9 cellular contexts compared by ENCODE assay signal in genomic region chr16:11977206-11978041, GRCh38. TPM values are rescaled to one million over a fixed set of nuclear protein-coding genes. Genes with fewer than 3 reads are reported as not detected.
DNase-seq lines count a peak whose midpoint lies in the region; ATAC-seq, FAIRE-seq and TF ChIP-seq lines count a peak whose summit lies in the region.
"Had no signal": no experiment of that assay in that cellular context is flagged by ENCODE, and none has a peak within 500 bp of the region (broad histone marks: within the 10 kb centered on the region; RNA-seq: fewer than 3 reads in every experiment).

No MANE protein-coding gene starts in this region.

- H3K4me3 ChIP-seq in MG63 (peak overlapping the region; percentile 98), bronchial epithelial cell (ENCODE audit: low read depth, low read length) (peak overlapping the region; percentile 57), suprapubic skin (peak overlapping the region; percentile 94)

- H3K27me3 ChIP-seq in MG63 (no peaks in the 10 kb centered on the region), bronchial epithelial cell (ENCODE audit: control insufficient read depth, insufficient read depth, low read length) (no peaks in the 10 kb centered on the region), layer of hippocampus (ENCODE audit: control insufficient read depth, insufficient read depth, low read length) (no peaks in the 10 kb centered on the region), suprapubic skin (no peaks in the 10 kb centered on the region)

- H3K36me3 ChIP-seq in MG63 (peaks cover 5% of the 10 kb centered on the region), bronchial epithelial cell (ENCODE audit: control insufficient read depth, insufficient read depth, low read length) (no peaks in the 10 kb centered on the region), suprapubic skin (no peaks in the 10 kb centered on the region)

- peak overlapping the region; percentile 79 for H3K27ac ChIP-seq in layer of hippocampus (ENCODE audit: low read depth, low read length)
- H3K27ac ChIP-seq in suprapubic skin = peak overlapping the region; percentile 88

- no peak for TF ChIP-seq EP300 in suprapubic skin (IDR thresholded peaks at IDR 0.05)

- in situ Hi-C loops in Caki2 (cut with HindIII; ENCODE audit: low pct_unique_long_range_greater_than_20kb, low sequenced_read_pairs) = no loop called here

- DNase-seq in Caki2 (ENCODE audit: low read depth) (peak; percentile 80), MG63 (peak; percentile 72), bronchial epithelial cell (ENCODE audit: low read depth) (peak; percentile 70), suprapubic skin (ENCODE audit: low spot score in 2 of 2) (peak in 1 of 2 donors; percentile 75), GM19240 (ENCODE audit: insufficient read length, low spot score) (no peak)

- no peak for FAIRE-seq in bronchial epithelial cell (lab: Jason Lieb, UNC)

- WGBS in suprapubic skin = 14% methylated on average over 15 of the region's 15 CpGs

- H3K9me3 ChIP-seq in MG63 = no peaks in the 10 kb centered on the region
- H3K9me3 ChIP-seq in suprapubic skin = no peaks in the 10 kb centered on the region

- TF ChIP-seq CTCF in bronchial epithelial cell (IDR thresholded peaks at IDR 0.05; ENCODE audit: insufficient read depth, low read length, severe bottlenecking) (no peak), suprapubic skin (IDR thresholded peaks at IDR 0.05) (no peak)

- no peak for ATAC-seq in HG02981 (IDR thresholded peaks at IDR 0.05; ENCODE audit: unreplicated experiment)
- no peak for ATAC-seq in GM21526 (IDR thresholded peaks at IDR 0.05; ENCODE audit: low FRiP score, unreplicated experiment)

- no peak for TF ChIP-seq POLR2A in suprapubic skin (IDR thresholded peaks at IDR 0.05)

- peaks cover 23% of the 10 kb centered on the region for H3K4me1 ChIP-seq in suprapubic skin

RNA-seq across cellular contexts. Expression of gene SNX29, which starts 0.9 kb away (rescaled TPM):
- total RNA-seq in Caki2 (2014; rRNA removed; shearing (Covaris generic); ENCODE audit: low replicate concordance) = 47.8 and 72.1 TPM in 2 replicates
- 7.1 and 35.6 TPM in 2 replicates for total RNA-seq in MG63 (2014; rRNA removed; shearing (Covaris generic); ENCODE audit: low replicate concordance)
- total RNA-seq in bronchial epithelial cell (6.6 and 10.9 TPM in 2 replicates), suprapubic skin (10 to 100 TPM; 19.5 to 52.9 (median 39.9) TPM)

RNA-seq across cellular contexts. Expression of gene TNFRSF17, which starts 12.4 kb away (rescaled TPM):
- not detected in 2 replicates for total RNA-seq in Caki2 (2014; rRNA removed; shearing (Covaris generic); ENCODE audit: low replicate concordance)
- total RNA-seq in MG63 (2014; rRNA removed; shearing (Covaris generic); ENCODE audit: low replicate concordance) = not detected in 2 replicates
- total RNA-seq in bronchial epithelial cell (not detected in 2 replicates), suprapubic skin (not detected)
- total RNA-seq: T-helper 1 cell treated with Interleukin-12 subunit alpha and Interleukin-12 subunit beta and Interleukin-4 antibody, amounts not matched to agents 30 ng/mL and 1 ng/mL, for 36 hours had no signal

RNA-seq across cellular contexts. Expression of gene NPIPB2, which starts 35.6 kb away (rescaled TPM):
- total RNA-seq in Caki2 (2014; rRNA removed; shearing (Covaris generic); ENCODE audit: low replicate concordance) = 9.5 and 17.1 TPM in 2 replicates
- not detected in 2 replicates for total RNA-seq in MG63 (2014; rRNA removed; shearing (Covaris generic); ENCODE audit: low replicate concordance)
- total RNA-seq in bronchial epithelial cell = 3.2 and 4.5 TPM in 2 replicates
- 10 to 100 TPM; 10.4 to 59.9 (median 12.4) TPM for total RNA-seq in suprapubic skin
